9 cellular contexts compared by ENCODE assay signal in the genomic region with DNA sequence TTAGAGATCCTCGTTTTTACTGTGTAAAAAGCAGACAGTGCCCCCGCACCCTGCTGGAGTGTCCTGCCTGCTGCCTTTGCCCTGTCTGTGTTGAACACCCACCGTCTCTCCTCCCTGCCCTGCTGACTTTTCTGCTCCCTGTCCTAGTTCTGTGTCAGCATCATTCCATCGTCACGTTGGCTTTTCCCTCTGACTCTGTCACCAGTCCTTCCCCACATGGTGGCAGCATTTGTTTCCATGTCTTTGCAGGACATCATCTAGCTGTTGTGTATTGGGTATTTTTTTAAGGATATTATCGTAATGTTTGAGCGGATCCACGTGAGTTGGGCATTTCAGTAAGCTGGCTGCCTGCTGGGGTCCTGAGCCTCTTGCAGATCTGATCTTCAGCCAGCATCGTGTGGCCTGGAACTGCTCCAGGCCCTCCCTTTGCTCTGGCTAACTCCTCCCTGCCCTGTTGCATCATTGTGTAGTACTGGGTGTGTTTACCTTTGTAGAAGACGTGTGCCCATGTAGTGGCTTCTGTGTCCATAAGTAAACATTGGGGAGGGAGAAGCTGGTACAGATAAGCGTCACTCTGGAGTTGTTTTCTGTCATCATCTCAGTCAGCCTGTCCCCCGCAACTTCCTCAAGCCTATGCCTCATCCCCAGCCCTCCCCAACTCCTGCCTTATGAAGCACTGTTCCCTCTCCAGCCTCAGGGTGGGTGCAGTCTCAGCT. TPM values are rescaled to one million over a fixed set of nuclear protein-coding genes. Genes with fewer than 3 reads are reported as not detected.
DNase-seq lines count a peak whose midpoint lies in the region; ATAC-seq and TF ChIP-seq lines count a peak whose summit lies in the region.
"Had no signal": no experiment of that assay in that cellular context is flagged by ENCODE, and none has a peak within 500 bp of the region (broad histone marks: within the 10 kb centered on the region; RNA-seq: fewer than 3 reads in every experiment).

No MANE protein-coding gene starts in this region.

- DNase-seq in COLO668 (lab: John Stamatoyannopoulos, UW; ENCODE audit: unreplicated experiment) (peak; percentile 10), NCI-H460 (ENCODE audit: extremely low read depth, low read depth) (peak; percentile 9), epithelial cell of esophagus (ENCODE audit: low read depth) (peak; percentile 37), omental fat pad (ENCODE audit: low spot score) (no peak), NOMO-1 (lab: John Stamatoyannopoulos, UW; ENCODE audit: unreplicated experiment in 2 of 2) (no peak), LoVo (ENCODE audit: low spot score) (no peak)
- DNase-seq: transverse colon had no signal

- peak; percentile 4 for TF ChIP-seq CTCF in epithelial cell of esophagus (IDR thresholded peaks at IDR 0.05; ENCODE audit: insufficient read depth, low read depth, low read length, missing control alignments)
- TF ChIP-seq CTCF in omental fat pad (IDR thresholded peaks at IDR 0.05), result no peak

- no peak overlapping the region for H3K4me3 ChIP-seq in epithelial cell of esophagus (ENCODE audit: low read length)
- H3K4me3 ChIP-seq: transverse colon had no signal

- ATAC-seq in omental fat pad (ENCODE audit: low FRiP score) (peak; percentile 49), HG02973 (IDR thresholded peaks at IDR 0.05; ENCODE audit: unreplicated experiment) (no peak), GM21367 (IDR thresholded peaks at IDR 0.05; ENCODE audit: unreplicated experiment) (no peak)

RNA-seq across cellular contexts. Expression of a gene that starts 44.2 kb away (rescaled TPM):
- 16.4 and 17.0 TPM in 2 replicates for total RNA-seq in NCI-H460 (2014; rRNA removed; shearing (Covaris generic))
- 13.7 and 14.9 TPM in 2 replicates for polyA plus RNA-seq in NCI-H460 (2014; cell fraction: nucleus; rRNA removed)
- 10 to 100 TPM; 27.2 to 35.8 (median 30.1) TPM for total RNA-seq in omental fat pad

RNA-seq across cellular contexts. Expression of a gene that starts 52.7 kb away (rescaled TPM):
- total RNA-seq in NCI-H460 (2014; rRNA removed; shearing (Covaris generic)), result not detected in 2 replicates
- polyA plus RNA-seq in NCI-H460 (2014; cell fraction: nucleus; rRNA removed), result not detected in 2 replicates
- under 1 TPM in 2 of 4 donors, not detected in 2; 0.19 to 0.24 TPM for total RNA-seq in omental fat pad

Comparison
In these comparisons a context has a peak if more than half of its experiments do, and no peak if none do; other contexts are left out.
1. DNase-seq: peak in COLO668 (single experiment), NCI-H460 (single experiment) and epithelial cell of esophagus (single experiment); none in omental fat pad (single experiment), NOMO-1 (0 of 2) and LoVo (single experiment).